ENCODE assay signal across 1 cellular context in the genomic region with DNA sequence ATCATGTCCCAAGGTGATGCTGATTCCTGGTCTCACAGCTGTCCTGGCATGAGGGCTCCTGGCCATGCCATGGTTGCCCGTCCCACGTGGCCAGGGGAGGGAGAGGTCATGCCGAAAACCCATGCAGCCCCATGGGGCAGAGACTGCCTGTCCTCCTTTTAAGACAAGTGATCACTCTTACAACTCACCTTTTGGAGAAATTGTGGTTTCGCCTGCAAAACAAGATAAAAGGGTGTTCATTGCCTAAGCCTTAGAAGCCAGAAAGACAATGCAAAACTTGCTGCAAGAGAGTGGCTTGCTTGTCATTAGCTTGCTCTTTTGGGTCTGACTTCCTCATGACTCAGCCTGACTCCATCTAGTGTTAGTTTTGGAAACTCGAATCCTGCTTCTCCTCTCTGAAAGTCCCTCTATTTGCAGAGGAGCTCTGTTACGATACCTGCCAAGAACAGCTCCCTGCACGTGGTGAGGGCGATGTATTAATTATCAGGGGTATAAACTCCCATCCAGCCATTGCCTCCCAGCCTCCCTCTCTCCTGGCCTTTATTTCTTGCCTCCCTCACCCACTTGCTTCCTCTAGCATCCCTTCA.
A peak's percentile ranks its signal among the peaks of the same experiment; 100 is the strongest.
TF ChIP-seq lines count a peak whose summit lies in the region.

No MANE protein-coding gene starts in this region.

TF ChIP-seq in K562, 482 proteins besides CTCF, POLR2A, EP300 and RAD21 (continued from another document):
- TF ChIP-seq, protein P1, sequence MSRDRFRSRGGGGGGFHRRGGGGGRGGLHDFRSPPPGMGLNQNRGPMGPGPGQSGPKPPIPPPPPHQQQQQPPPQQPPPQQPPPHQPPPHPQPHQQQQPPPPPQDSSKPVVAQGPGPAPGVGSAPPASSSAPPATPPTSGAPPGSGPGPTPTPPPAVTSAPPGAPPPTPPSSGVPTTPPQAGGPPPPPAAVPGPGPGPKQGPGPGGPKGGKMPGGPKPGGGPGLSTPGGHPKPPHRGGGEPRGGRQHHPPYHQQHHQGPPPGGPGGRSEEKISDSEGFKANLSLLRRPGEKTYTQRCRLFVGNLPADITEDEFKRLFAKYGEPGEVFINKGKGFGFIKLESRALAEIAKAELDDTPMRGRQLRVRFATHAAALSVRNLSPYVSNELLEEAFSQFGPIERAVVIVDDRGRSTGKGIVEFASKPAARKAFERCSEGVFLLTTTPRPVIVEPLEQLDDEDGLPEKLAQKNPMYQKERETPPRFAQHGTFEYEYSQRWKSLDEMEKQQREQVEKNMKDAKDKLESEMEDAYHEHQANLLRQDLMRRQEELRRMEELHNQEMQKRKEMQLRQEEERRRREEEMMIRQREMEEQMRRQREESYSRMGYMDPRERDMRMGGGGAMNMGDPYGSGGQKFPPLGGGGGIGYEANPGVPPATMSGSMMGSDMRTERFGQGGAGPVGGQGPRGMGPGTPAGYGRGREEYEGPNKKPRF (IDR thresholded peaks at IDR 0.05; ENCODE audit: low read depth, low read length), result no peak
- TF ChIP-seq MED1 (CRISPR knock-in tag; IDR thresholded peaks at IDR 0.05; ENCODE audit: borderline replicate concordance) (no peak), ELF1 (tag; IDR thresholded peaks at IDR 0.05) (no peak), KDM2B (CRISPR knock-in tag; IDR thresholded peaks at IDR 0.05) (no peak), ZBTB8A (IDR thresholded peaks at IDR 0.05; ENCODE audit: partially characterized antibody) (no peak), PHF8 (IDR thresholded peaks at IDR 0.05; ENCODE audit: borderline replicate concordance, low read length) (no peak), MEF2A (IDR thresholded peaks at IDR 0.05; ENCODE audit: control insufficient read depth, low read depth, low read length) (no peak), ZNF134 (CRISPR knock-in tag; conservative IDR thresholded peaks at IDR 0.05) (no peak), SETDB1 (IDR thresholded peaks at IDR 0.05; ENCODE audit: low read length) (no peak), SOX6 (IDR thresholded peaks at IDR 0.05) (peak; percentile 97), FOXK2 (conservative IDR thresholded peaks at IDR 0.05 in 1 of 2, IDR thresholded peaks at IDR 0.05 in 1 of 2; ENCODE audit: low read depth in 2 of 2) (peak; percentile 44 to 54; a peak in 2 of 4 replicates), CBX8 (IDR thresholded peaks at IDR 0.05; ENCODE audit: borderline replicate concordance, extremely low read depth, low read depth, low read length, poor library complexity, severe bottlenecking) (no peak), SMARCA5 (IDR thresholded peaks at IDR 0.05) (no peak), PHB2 (IDR thresholded peaks at IDR 0.05; ENCODE audit: low read depth) (no peak), NFXL1 (CRISPR knock-in tag; IDR thresholded peaks at IDR 0.05) (no peak), ZNF384 (IDR thresholded peaks at IDR 0.05; ENCODE audit: low read depth, low read length) (no peak), KLF13 (tag; IDR thresholded peaks at IDR 0.05; ENCODE audit: borderline replicate concordance, low read depth) (0 out of 2 replicates have a peak, but pooled peaks have one; percentile 22), ETV1 (tag; conservative IDR thresholded peaks at IDR 0.05; ENCODE audit: low read depth) (no peak), HDAC1 (IDR thresholded peaks at IDR 0.05) (peak in 1 of 2 experiments; percentile 73; a peak in 1 of 4 replicates), ESRRB (CRISPR knock-in tag; IDR thresholded peaks at IDR 0.05; ENCODE audit: borderline replicate concordance) (no peak), MAFK (IDR thresholded peaks at IDR 0.05; ENCODE audit: low read length) (peak; percentile 69), STAG1 (CRISPR knock-in tag; IDR thresholded peaks at IDR 0.05; ENCODE audit: borderline replicate concordance) (no peak), HSF4 (CRISPR knock-in tag; IDR thresholded peaks at IDR 0.05; ENCODE audit: borderline replicate concordance) (no peak), FOXJ2 (tag; IDR thresholded peaks at IDR 0.05) (no peak), THRAP3 (IDR thresholded peaks at IDR 0.05; ENCODE audit: borderline replicate concordance) (no peak), NR2C2 (CRISPR knock-in tag; IDR thresholded peaks at IDR 0.05) (0 out of 2 replicates have a peak, but pooled peaks have one; percentile 14), NR2C2 (tag; IDR thresholded peaks at IDR 0.05) (peak; percentile 32; the same call in 1 of the 2 replicates), GABPB2 (CRISPR knock-in tag; conservative IDR thresholded peaks at IDR 0.05) (no peak), CBFA2T2 (conservative IDR thresholded peaks at IDR 0.05) (peak; percentile 62), HIVEP1 (CRISPR knock-in tag; IDR thresholded peaks at IDR 0.05) (no peak), ZNF316 (IDR thresholded peaks at IDR 0.05) (peak; percentile 84), CHCHD3 (CRISPR knock-in tag; IDR thresholded peaks at IDR 0.05) (no peak), YBX1 (IDR thresholded peaks at IDR 0.05) (no peak), ZNF79 (CRISPR knock-in tag; IDR thresholded peaks at IDR 0.05; ENCODE audit: low read depth) (no peak), E2F3 (CRISPR knock-in tag; IDR thresholded peaks at IDR 0.05) (no peak), HCFC1 (IDR thresholded peaks at IDR 0.05; ENCODE audit: low read depth, low read length) (0 out of 2 replicates have a peak, but pooled peaks have one; percentile 9), SMAD3 (CRISPR knock-in tag; conservative IDR thresholded peaks at IDR 0.05) (0 out of 2 replicates have a peak, but pooled peaks have one; percentile 41)
- TF ChIP-seq, protein P2, sequence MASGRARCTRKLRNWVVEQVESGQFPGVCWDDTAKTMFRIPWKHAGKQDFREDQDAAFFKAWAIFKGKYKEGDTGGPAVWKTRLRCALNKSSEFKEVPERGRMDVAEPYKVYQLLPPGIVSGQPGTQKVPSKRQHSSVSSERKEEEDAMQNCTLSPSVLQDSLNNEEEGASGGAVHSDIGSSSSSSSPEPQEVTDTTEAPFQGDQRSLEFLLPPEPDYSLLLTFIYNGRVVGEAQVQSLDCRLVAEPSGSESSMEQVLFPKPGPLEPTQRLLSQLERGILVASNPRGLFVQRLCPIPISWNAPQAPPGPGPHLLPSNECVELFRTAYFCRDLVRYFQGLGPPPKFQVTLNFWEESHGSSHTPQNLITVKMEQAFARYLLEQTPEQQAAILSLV (tag; IDR thresholded peaks at IDR 0.05), result no peak
- TF ChIP-seq, protein P3, sequence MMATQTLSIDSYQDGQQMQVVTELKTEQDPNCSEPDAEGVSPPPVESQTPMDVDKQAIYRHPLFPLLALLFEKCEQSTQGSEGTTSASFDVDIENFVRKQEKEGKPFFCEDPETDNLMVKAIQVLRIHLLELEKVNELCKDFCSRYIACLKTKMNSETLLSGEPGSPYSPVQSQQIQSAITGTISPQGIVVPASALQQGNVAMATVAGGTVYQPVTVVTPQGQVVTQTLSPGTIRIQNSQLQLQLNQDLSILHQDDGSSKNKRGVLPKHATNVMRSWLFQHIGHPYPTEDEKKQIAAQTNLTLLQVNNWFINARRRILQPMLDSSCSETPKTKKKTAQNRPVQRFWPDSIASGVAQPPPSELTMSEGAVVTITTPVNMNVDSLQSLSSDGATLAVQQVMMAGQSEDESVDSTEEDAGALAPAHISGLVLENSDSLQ (IDR thresholded peaks at IDR 0.05), result peak; percentile 70
- TF ChIP-seq, protein P4, sequence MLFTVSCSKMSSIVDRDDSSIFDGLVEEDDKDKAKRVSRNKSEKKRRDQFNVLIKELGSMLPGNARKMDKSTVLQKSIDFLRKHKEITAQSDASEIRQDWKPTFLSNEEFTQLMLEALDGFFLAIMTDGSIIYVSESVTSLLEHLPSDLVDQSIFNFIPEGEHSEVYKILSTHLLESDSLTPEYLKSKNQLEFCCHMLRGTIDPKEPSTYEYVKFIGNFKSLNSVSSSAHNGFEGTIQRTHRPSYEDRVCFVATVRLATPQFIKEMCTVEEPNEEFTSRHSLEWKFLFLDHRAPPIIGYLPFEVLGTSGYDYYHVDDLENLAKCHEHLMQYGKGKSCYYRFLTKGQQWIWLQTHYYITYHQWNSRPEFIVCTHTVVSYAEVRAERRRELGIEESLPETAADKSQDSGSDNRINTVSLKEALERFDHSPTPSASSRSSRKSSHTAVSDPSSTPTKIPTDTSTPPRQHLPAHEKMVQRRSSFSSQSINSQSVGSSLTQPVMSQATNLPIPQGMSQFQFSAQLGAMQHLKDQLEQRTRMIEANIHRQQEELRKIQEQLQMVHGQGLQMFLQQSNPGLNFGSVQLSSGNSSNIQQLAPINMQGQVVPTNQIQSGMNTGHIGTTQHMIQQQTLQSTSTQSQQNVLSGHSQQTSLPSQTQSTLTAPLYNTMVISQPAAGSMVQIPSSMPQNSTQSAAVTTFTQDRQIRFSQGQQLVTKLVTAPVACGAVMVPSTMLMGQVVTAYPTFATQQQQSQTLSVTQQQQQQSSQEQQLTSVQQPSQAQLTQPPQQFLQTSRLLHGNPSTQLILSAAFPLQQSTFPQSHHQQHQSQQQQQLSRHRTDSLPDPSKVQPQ (CRISPR knock-in tag; IDR thresholded peaks at IDR 0.05; ENCODE audit: borderline replicate concordance), result no peak
- TF ChIP-seq, protein P5, sequence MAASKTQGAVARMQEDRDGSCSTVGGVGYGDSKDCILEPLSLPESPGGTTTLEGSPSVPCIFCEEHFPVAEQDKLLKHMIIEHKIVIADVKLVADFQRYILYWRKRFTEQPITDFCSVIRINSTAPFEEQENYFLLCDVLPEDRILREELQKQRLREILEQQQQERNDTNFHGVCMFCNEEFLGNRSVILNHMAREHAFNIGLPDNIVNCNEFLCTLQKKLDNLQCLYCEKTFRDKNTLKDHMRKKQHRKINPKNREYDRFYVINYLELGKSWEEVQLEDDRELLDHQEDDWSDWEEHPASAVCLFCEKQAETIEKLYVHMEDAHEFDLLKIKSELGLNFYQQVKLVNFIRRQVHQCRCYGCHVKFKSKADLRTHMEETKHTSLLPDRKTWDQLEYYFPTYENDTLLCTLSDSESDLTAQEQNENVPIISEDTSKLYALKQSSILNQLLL (CRISPR knock-in tag; IDR thresholded peaks at IDR 0.05; ENCODE audit: borderline replicate concordance), result no peak
- TF ChIP-seq, protein P6, sequence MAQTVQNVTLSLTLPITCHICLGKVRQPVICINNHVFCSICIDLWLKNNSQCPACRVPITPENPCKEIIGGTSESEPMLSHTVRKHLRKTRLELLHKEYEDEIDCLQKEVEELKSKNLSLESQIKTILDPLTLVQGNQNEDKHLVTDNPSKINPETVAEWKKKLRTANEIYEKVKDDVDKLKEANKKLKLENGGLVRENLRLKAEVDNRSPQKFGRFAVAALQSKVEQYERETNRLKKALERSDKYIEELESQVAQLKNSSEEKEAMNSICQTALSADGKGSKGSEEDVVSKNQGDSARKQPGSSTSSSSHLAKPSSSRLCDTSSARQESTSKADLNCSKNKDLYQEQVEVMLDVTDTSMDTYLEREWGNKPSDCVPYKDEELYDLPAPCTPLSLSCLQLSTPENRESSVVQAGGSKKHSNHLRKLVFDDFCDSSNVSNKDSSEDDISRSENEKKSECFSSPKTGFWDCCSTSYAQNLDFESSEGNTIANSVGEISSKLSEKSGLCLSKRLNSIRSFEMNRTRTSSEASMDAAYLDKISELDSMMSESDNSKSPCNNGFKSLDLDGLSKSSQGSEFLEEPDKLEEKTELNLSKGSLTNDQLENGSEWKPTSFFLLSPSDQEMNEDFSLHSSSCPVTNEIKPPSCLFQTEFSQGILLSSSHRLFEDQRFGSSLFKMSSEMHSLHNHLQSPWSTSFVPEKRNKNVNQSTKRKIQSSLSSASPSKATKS (CRISPR knock-in tag; IDR thresholded peaks at IDR 0.05), result no peak
- TF ChIP-seq, protein P7, sequence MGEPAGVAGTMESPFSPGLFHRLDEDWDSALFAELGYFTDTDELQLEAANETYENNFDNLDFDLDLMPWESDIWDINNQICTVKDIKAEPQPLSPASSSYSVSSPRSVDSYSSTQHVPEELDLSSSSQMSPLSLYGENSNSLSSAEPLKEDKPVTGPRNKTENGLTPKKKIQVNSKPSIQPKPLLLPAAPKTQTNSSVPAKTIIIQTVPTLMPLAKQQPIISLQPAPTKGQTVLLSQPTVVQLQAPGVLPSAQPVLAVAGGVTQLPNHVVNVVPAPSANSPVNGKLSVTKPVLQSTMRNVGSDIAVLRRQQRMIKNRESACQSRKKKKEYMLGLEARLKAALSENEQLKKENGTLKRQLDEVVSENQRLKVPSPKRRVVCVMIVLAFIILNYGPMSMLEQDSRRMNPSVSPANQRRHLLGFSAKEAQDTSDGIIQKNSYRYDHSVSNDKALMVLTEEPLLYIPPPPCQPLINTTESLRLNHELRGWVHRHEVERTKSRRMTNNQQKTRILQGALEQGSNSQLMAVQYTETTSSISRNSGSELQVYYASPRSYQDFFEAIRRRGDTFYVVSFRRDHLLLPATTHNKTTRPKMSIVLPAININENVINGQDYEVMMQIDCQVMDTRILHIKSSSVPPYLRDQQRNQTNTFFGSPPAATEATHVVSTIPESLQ (CRISPR knock-in tag; IDR thresholded peaks at IDR 0.05), result no peak
- TF ChIP-seq, protein P8, sequence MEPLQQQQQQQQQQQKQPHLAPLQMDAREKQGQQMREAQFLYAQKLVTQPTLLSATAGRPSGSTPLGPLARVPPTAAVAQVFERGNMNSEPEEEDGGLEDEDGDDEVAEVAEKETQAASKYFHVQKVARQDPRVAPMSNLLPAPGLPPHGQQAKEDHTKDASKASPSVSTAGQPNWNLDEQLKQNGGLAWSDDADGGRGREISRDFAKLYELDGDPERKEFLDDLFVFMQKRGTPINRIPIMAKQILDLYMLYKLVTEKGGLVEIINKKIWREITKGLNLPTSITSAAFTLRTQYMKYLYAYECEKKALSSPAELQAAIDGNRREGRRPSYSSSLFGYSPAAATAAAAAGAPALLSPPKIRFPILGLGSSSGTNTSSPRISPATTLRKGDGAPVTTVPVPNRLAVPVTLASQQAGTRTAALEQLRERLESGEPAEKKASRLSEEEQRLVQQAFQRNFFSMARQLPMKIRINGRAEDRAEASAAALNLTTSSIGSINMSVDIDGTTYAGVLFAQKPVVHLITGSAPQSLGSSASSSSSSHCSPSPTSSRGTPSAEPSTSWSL (CRISPR knock-in tag; IDR thresholded peaks at IDR 0.05; ENCODE audit: borderline replicate concordance), result no peak
- TF ChIP-seq, protein P9, sequence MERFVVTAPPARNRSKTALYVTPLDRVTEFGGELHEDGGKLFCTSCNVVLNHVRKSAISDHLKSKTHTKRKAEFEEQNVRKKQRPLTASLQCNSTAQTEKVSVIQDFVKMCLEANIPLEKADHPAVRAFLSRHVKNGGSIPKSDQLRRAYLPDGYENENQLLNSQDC (CRISPR knock-in tag; IDR thresholded peaks at IDR 0.05), result no peak
- TF ChIP-seq, protein P10, sequence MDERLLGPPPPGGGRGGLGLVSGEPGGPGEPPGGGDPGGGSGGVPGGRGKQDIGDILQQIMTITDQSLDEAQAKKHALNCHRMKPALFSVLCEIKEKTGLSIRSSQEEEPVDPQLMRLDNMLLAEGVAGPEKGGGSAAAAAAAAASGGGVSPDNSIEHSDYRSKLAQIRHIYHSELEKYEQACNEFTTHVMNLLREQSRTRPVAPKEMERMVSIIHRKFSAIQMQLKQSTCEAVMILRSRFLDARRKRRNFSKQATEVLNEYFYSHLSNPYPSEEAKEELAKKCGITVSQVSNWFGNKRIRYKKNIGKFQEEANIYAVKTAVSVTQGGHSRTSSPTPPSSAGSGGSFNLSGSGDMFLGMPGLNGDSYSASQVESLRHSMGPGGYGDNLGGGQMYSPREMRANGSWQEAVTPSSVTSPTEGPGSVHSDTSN (CRISPR knock-in tag; IDR thresholded peaks at IDR 0.05; ENCODE audit: low read depth), result no peak
- TF ChIP-seq, protein P10 (tag; conservative IDR thresholded peaks at IDR 0.05; ENCODE audit: low read depth), result no peak; the same call in 1 of the 2 replicates
